Comparison of ENCODE assay signal across 28 cellular contexts in genomic region chr18:78168526-78168925, GRCh38.
"Had no signal": no experiment of that assay in that cellular context is flagged by ENCODE, and none has a peak within 500 bp of the region (broad histone marks: within the 10 kb centered on the region; RNA-seq: fewer than 3 reads in every experiment).

No MANE protein-coding gene starts in this region.

- DNase-seq: activated CD4-positive, alpha-beta memory T cell treated with anti-CD3 and anti-CD28 coated beads for 36 hours; activated CD4-positive, alpha-beta T cell treated with anti-CD3 and anti-CD28 coated beads for 36 hours; activated CD4-positive, alpha-beta T cell treated with anti-CD3 and anti-CD28 coated beads, Interleukin-2, amount 10 ng/mL, durations not matched to agents 24 days and 14 days; activated CD4-positive, CD25-positive, alpha-beta regulatory T cell; activated CD4-positive, CD25-positive, alpha-beta regulatory T cell treated with anti-CD3 and anti-CD28 coated beads, Interleukin-2, amount 50 U/mL, for 72 hours; activated CD8-positive, alpha-beta memory T cell treated with anti-CD3 and anti-CD28 coated beads, Interleukin-2, amount 50 U/mL, for 48 hours; activated CD8-positive, alpha-beta T cell treated with anti-CD3 and anti-CD28 coated beads, Interleukin-2, amount 10 ng/mL, durations not matched to agents 7 days and 5 days; activated gamma-delta T cell; activated naive CD4-positive, alpha-beta T cell; activated naive CD4-positive, alpha-beta T cell treated with anti-CD3 and anti-CD28 coated beads, Interleukin-2, amount 10 ng/mL, durations not matched to agents 7 days and 5 days; activated T-cell treated with anti-CD3 and anti-CD28 coated beads for 4 hours; activated T-cell treated with anti-CD3 and anti-CD28 coated beads, Interleukin-2, amount 50 U/mL, for 24 hours; activated T-cell treated with anti-CD3 and anti-CD28 coated beads, Interleukin-2, amount 50 U/mL, for 72 hours; amniotic stem cell; anterior cingulate cortex; brain microvascular endothelial cell; dorsolateral prefrontal cortex; effector memory CD4-positive, alpha-beta T cell; endodermal cell; foreskin keratinocyte; gastrocnemius medialis; glutamatergic neuron; heart left ventricle; T-helper 17 cell; T1000 had no signal

- ATAC-seq: activated CD4-positive, alpha-beta T cell treated with anti-CD3 and anti-CD28 coated beads for 36 hours; activated CD8-positive, alpha-beta T cell treated with anti-CD3 and anti-CD28 coated beads, Interleukin-2, amount 10 ng/mL, durations not matched to agents 7 days and 5 days; activated naive CD4-positive, alpha-beta T cell treated with anti-CD3 and anti-CD28 coated beads, Interleukin-2, amount 50 U/mL, for 72 hours; activated T-cell treated with anti-CD3 and anti-CD28 coated beads, Interleukin-2, amount 50 U/mL, for 72 hours; esophagus mucosa; foreskin keratinocyte; gastrocnemius medialis; heart left ventricle; T-helper 17 cell had no signal

- FAIRE-seq: bronchial epithelial cell had no signal
